In the genomic region with DNA sequence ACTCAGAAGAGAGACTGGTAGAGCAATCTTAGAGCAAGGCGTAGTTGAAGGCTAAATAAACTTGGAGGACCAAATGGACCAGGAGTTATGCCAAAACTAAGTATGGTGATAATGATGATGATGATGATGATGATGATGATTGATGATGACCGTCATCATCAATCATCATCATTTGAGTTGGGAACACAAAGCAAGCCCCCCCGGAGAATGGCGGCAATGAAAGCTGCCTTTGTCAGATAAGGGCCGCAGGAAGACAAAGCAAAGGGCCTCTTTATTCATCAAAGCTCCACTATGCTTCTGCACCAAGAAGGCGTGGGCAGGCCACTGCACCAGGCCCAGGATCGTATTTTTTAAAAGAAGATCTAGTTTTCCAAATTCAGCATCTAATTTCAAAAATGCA, we compare ENCODE assay signal across 17 cellular contexts.
DNase-seq lines count a peak whose midpoint lies in the region; ATAC-seq, FAIRE-seq and TF ChIP-seq lines count a peak whose summit lies in the region.
"Had no signal": no experiment of that assay in that cellular context is flagged by ENCODE, and none has a peak within 500 bp of the region (broad histone marks: within the 10 kb centered on the region; RNA-seq: fewer than 3 reads in every experiment).

No MANE protein-coding gene starts in this region.

- no peaks in the 10 kb centered on the region for H4K20me1 ChIP-seq in K562 (replicated peaks; ENCODE audit: control insufficient read depth, insufficient read depth, low read length)

- no peak overlapping the region for H3K4me2 ChIP-seq in K562 (ENCODE audit: insufficient read depth, low read length)

- H3K27me3 ChIP-seq in K562 (ENCODE audit: control insufficient read depth in 2 of 2, insufficient read depth in 2 of 2, low read length in 2 of 2), result peaks cover 31 to 43% of the 10 kb centered on the region in 2 experiments

- H3K9me1 ChIP-seq in K562 (ENCODE audit: control insufficient read depth, insufficient read depth, low read length), result no peaks in the 10 kb centered on the region

- H3K27ac ChIP-seq in K562 (ENCODE audit: extremely low read depth, low read depth, low read length) (no peak overlapping the region), coronary artery (no peak overlapping the region)
- H3K27ac ChIP-seq: C4-2B, GM23248 had no signal

- BruUV-seq in K562 (replicated peaks; lab: Mats Ljungman, UMichigan), result no TSS peak

- H2AFZ ChIP-seq in K562 (ENCODE audit: low read depth, low read length), result no peak overlapping the region
- H2AFZ ChIP-seq: GM23248 had no signal

- POLR2A ChIA-PET in K562 (lab: Yijun Ruan, JAX), result interaction anchor here (0.6 to 0.7 kb wide), 2 partner anchors 33 to 276 kb away, joined by 3 read pairs; no protein-coding TSS in a partner anchor

- 0% methylated on average over 7 of the region's 7 CpGs for WGBS in K562 (ENCODE audit: insufficient coverage, low coverage, missing lambda C conversion rate)

- CTCF ChIA-PET in K562 (lab: Yijun Ruan, JAX; ENCODE audit: low intra/inter-chr PET ratio), result no interaction called here

- H3K4me3 ChIP-seq in K562 (no peak overlapping the region), coronary artery (no peak overlapping the region)
- H3K4me3 ChIP-seq: GM12878, GM23248, HAP-1 had no signal

- H3K9ac ChIP-seq in K562 (ENCODE audit: insufficient read depth in 1 of 2, low read depth in 2 of 2, low read length in 2 of 2), result no peak overlapping the region
- H3K9ac ChIP-seq: GM23248 had no signal

- in situ Hi-C loops in K562 (cut with MboI), result no loop called here

- H3K79me2 ChIP-seq in K562 (ENCODE audit: control insufficient read depth, insufficient read depth, low read length), result no peaks in the 10 kb centered on the region

- ATAC-seq in K562, result no peak
- ATAC-seq: GM12878 had no signal

- no peak for TF ChIP-seq RAD21 in K562 (CRISPR knock-in tag; conservative IDR thresholded peaks at IDR 0.05 in 1 of 2, IDR thresholded peaks at IDR 0.05 in 1 of 2)

- no peaks in the 10 kb centered on the region for H3K4me1 ChIP-seq in K562 (replicated peaks in 1 of 2; ENCODE audit: control insufficient read depth in 2 of 2, insufficient read depth in 2 of 2, low read length in 2 of 2)
- H3K4me1 ChIP-seq: HAP-1 had no signal

- no peak for TF ChIP-seq POLR2A in K562 (conservative IDR thresholded peaks at IDR 0.05)

- H3K9me3 ChIP-seq in K562 (replicated peaks; ENCODE audit: control insufficient read depth, insufficient read depth, low read depth, low read length), result no peaks in the 10 kb centered on the region
- H3K9me3 ChIP-seq: HAP-1 had no signal

- DNase-seq in K562 (ENCODE audit: extremely low read depth in 1 of 4, low spot score in 3 of 4), result no peak
- peak; percentile 76 for DNase-seq in medulla oblongata (ENCODE audit: extremely low spot score)
- peak; percentile 80 for DNase-seq in pons (ENCODE audit: low spot score)
- DNase-seq in NCI-H1105 (lab: John Stamatoyannopoulos, UW), result no peak
- DNase-seq in NCI-H2171 (lab: John Stamatoyannopoulos, UW), result no peak
- DNase-seq in coronary artery (ENCODE audit: low spot score), result no peak
- DNase-seq: ACHN; AML-193; CD4-positive, alpha-beta T cell; DMS153; DMS79 treated with DMSO at 0.1 percent for 48 hours; GF-D8; GM23248 had no signal

- no peaks in the 10 kb centered on the region for H3K36me3 ChIP-seq in K562 (ENCODE audit: control insufficient read depth, insufficient read depth, low read length)
- H3K36me3 ChIP-seq: HAP-1 had no signal

- TF ChIP-seq CTCF in K562 (IDR thresholded peaks at IDR 0.05 in 2 of 3, conservative IDR thresholded peaks at IDR 0.05 in 1 of 3; ENCODE audit: insufficient read depth in 2 of 3, low read depth in 1 of 3, low read length in 3 of 3), result no peak
- no peak for TF ChIP-seq CTCF in coronary artery (IDR thresholded peaks at IDR 0.05)

- FAIRE-seq in K562 (lab: Jason Lieb, UNC), result no peak
- FAIRE-seq: A204.1, GM12878 had no signal

- no peak for TF ChIP-seq EP300 in K562 (IDR thresholded peaks at IDR 0.05; ENCODE audit: low read length)

- intact Hi-C loops in K562 (cut with micrococcal nuclease), result no loop called here

TF ChIP-seq in K562, 482 proteins besides CTCF, POLR2A, EP300 and RAD21:
- TF ChIP-seq CBFA2T3 (IDR thresholded peaks at IDR 0.05) (0 out of 2 replicates have a peak, but pooled peaks have one; percentile 11), MEIS2 (IDR thresholded peaks at IDR 0.05; ENCODE audit: partially characterized antibody) (peak; percentile 46), ZNF124 (CRISPR knock-in tag; IDR thresholded peaks at IDR 0.05) (no peak)
- TF ChIP-seq, protein P1, sequence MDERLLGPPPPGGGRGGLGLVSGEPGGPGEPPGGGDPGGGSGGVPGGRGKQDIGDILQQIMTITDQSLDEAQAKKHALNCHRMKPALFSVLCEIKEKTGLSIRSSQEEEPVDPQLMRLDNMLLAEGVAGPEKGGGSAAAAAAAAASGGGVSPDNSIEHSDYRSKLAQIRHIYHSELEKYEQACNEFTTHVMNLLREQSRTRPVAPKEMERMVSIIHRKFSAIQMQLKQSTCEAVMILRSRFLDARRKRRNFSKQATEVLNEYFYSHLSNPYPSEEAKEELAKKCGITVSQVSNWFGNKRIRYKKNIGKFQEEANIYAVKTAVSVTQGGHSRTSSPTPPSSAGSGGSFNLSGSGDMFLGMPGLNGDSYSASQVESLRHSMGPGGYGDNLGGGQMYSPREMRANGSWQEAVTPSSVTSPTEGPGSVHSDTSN (CRISPR knock-in tag; IDR thresholded peaks at IDR 0.05; ENCODE audit: low read depth), result no peak
- TF ChIP-seq, protein P1 (tag; conservative IDR thresholded peaks at IDR 0.05; ENCODE audit: low read depth), result peak; percentile 74

Comparison
In these comparisons a context has a peak if more than half of its experiments do, and no peak if none do; other contexts are left out.
1. DNase-seq: peak in medulla oblongata (single experiment) and pons (single experiment); none in K562 (0 of 4), NCI-H1105 (single experiment), NCI-H2171 (single experiment) and coronary artery (single experiment).